Comparison of ENCODE assay signal across 34 cellular contexts in the genomic region with DNA sequence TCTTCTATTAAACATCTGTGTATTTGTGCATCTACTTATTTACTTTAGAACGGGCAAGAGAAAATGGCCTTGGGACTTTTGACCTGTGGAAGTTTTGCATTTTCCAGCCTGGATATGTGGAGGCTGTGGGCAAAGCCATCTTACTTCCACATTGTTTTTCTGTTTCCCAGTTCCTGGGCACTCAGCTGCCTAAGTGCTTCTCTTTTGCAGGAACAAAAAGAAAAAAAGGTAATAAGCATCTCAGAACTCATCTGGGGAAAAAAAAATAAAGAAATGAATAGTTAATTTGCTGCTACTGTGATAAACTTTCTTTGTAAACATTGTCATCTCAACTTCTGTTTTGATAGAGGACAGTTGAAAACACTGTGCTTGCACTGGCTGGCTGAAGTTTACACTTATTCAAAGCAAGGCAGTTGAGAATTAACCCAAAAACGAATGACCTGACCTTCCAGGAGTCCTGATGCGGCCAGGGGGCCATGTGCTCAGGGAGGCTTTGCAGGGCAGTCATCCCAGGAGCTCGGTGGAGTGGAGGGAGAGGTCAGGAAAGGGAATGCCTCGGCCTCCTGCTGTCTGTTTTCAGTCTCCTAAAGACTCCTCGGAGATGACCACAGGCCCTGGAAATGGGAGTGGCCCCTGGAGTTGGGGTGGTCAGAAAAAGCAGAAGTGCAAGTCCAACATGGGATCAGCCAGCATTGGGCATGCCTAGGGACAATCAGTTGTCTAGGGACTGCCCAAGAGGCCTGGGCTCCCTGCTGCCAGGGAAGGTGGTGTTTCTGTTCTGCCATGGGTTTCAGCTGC.
A peak's percentile ranks its signal among the peaks of the same experiment; 100 is the strongest.
DNase-seq lines count a peak whose midpoint lies in the region; ATAC-seq, FAIRE-seq and TF ChIP-seq lines count a peak whose summit lies in the region.
"Had no signal": no experiment of that assay in that cellular context is flagged by ENCODE, and none has a peak within 500 bp of the region (broad histone marks: within the 10 kb centered on the region; RNA-seq: fewer than 3 reads in every experiment).

No MANE protein-coding gene starts in this region.

- peak overlapping the region; percentile 22 for H4K12ac ChIP-seq in trophoblast cell (ENCODE audit: low read depth, low read length)

- H2AK5ac ChIP-seq in trophoblast cell (ENCODE audit: low read length) = peak overlapping the region; percentile 28

- H3K27me3 ChIP-seq in H7 (ENCODE audit: control insufficient read depth, insufficient read depth, low read length) (no peaks in the 10 kb centered on the region), endothelial cell of umbilical vein (ENCODE audit: control insufficient read depth in 2 of 2, insufficient read depth in 2 of 2, low read length in 2 of 2) (no peaks in the 10 kb centered on the region), trophoblast cell (ENCODE audit: insufficient read depth, low read length) (no peaks in the 10 kb centered on the region)
- H3K27me3 ChIP-seq: BLaER1 treated with 17β-estradiol and CSF1 and Interleukin-3, amounts not matched to agents 10 nM and 100 nM; esophagus muscularis mucosa; left lung; Peyer's patch; spleen; transverse colon had no signal

- H3K4me1 Mint-ChIP-seq in naive thymus-derived CD8-positive, alpha-beta T cell = no peaks in the 10 kb centered on the region
- H3K4me1 Mint-ChIP-seq: activated naive CD4-positive, alpha-beta T cell treated with anti-CD3 and anti-CD28 coated beads, Interleukin-2, amount 10 ng/mL, durations not matched to agents 7 days and 5 days; naive B cell had no signal

- no peaks in the 10 kb centered on the region for H3K79me1 ChIP-seq in trophoblast cell (ENCODE audit: low read length)

- H3K27ac ChIP-seq in endothelial cell of umbilical vein (ENCODE audit: insufficient read depth, low read depth, low read length) = no peak overlapping the region
- no peak overlapping the region for H3K27ac ChIP-seq in trophoblast cell (ENCODE audit: low read depth, low read length)
- no peak overlapping the region for H3K27ac ChIP-seq in caudate nucleus (ENCODE audit: low read depth, low read length)
- H3K27ac ChIP-seq: BLaER1 treated with 17β-estradiol and CSF1 and Interleukin-3, amounts not matched to agents 10 nM and 100 nM; coronary artery; esophagus muscularis mucosa; left lung; parathyroid adenoma; Peyer's patch; transverse colon had no signal

- no peak overlapping the region for H3K23ac ChIP-seq in trophoblast cell (ENCODE audit: low read length)

- ATAC-seq in naive thymus-derived CD8-positive, alpha-beta T cell = no peak
- ATAC-seq: effector memory CD8-positive, alpha-beta T cell; left lung had no signal

- dilution Hi-C loops in endothelial cell of umbilical vein (cut with MboI; ENCODE audit: extremely low pct_ligation_motif_present, low sequenced_read_pairs) = no loop called here

- no peak overlapping the region for H3K14ac ChIP-seq in trophoblast cell (ENCODE audit: low read length)

- H3K79me2 ChIP-seq in endothelial cell of umbilical vein (ENCODE audit: control insufficient read depth, insufficient read depth, low read length) (peaks cover 93% of the 10 kb centered on the region), trophoblast cell (ENCODE audit: control insufficient read depth, insufficient read depth, low read length, poor library complexity) (peaks cover 7% of the 10 kb centered on the region)

- no CpG with 5 or more reads among the region's 6 CpGs for WGBS in trophoblast cell (ENCODE audit: extremely low coverage, insufficient coverage, insufficient read length)

- H2BK120ac ChIP-seq in trophoblast cell (ENCODE audit: insufficient read depth, low read length, poor library complexity) = no peak overlapping the region

- peaks cover 0 to 12% (median 6%) of the 10 kb centered on the region in 9 donors for H3K9me3 Mint-ChIP-seq in naive thymus-derived CD8-positive, alpha-beta T cell
- H3K9me3 Mint-ChIP-seq: effector memory CD8-positive, alpha-beta T cell had no signal

- H3K27ac Mint-ChIP-seq in naive thymus-derived CD8-positive, alpha-beta T cell = no peak overlapping the region
- H3K27ac Mint-ChIP-seq: activated naive CD4-positive, alpha-beta T cell treated with anti-CD3 and anti-CD28 coated beads, Interleukin-2, amount 10 ng/mL, durations not matched to agents 7 days and 5 days; effector memory CD8-positive, alpha-beta T cell had no signal

- H2AFZ ChIP-seq in endothelial cell of umbilical vein (ENCODE audit: low read depth, low read length) (no peak overlapping the region), trophoblast cell (ENCODE audit: insufficient read depth, low read length, poor library complexity) (no peak overlapping the region)
- H2AFZ ChIP-seq: parathyroid adenoma had no signal

- peak overlapping the region; percentile 42 for H4K8ac ChIP-seq in trophoblast cell (ENCODE audit: low read depth, low read length)

- POLR2A ChIA-PET in endothelial cell of umbilical vein (lab: Charles Lee) = no interaction called here
- POLR2A ChIA-PET in naive thymus-derived CD8-positive, alpha-beta T cell (lab: Charles Lee) = no interaction called here

- H3K4me1 ChIP-seq in endothelial cell of umbilical vein (ENCODE audit: control insufficient read depth, extremely low read depth, insufficient read depth, low read length) = no peaks in the 10 kb centered on the region
- H3K4me1 ChIP-seq in trophoblast cell (ENCODE audit: control insufficient read depth in 1 of 2, insufficient read depth in 2 of 2, low read length in 2 of 2) = peaks cover 4 to 14% of the 10 kb centered on the region in 2 experiments
- H3K4me1 ChIP-seq: left lung, parathyroid adenoma, Peyer's patch had no signal

- no peak overlapping the region for H2BK5ac ChIP-seq in trophoblast cell (ENCODE audit: low read depth, low read length, poor library complexity)

- peaks cover 3% of the 10 kb centered on the region for H3K36me3 ChIP-seq in H7 (replicated peaks; ENCODE audit: control insufficient read depth, insufficient read depth, low read length)
- H3K36me3 ChIP-seq in endothelial cell of umbilical vein (ENCODE audit: control insufficient read depth in 2 of 2, extremely low read depth in 1 of 2, insufficient read depth in 2 of 2, low read length in 2 of 2) = peaks cover 13 to 23% of the 10 kb centered on the region in 2 experiments
- H3K36me3 ChIP-seq in trophoblast cell (ENCODE audit: control insufficient read depth in 1 of 2, insufficient read depth in 2 of 2, low read length in 2 of 2) = peaks cover 13 to 14% of the 10 kb centered on the region in 2 experiments
- H3K36me3 ChIP-seq: left lung, Peyer's patch, spleen, transverse colon had no signal

- H3K27me3 Mint-ChIP-seq in naive thymus-derived CD8-positive, alpha-beta T cell = peaks cover 0 to 11% (median 4%) of the 10 kb centered on the region in 5 donors

- intact Hi-C loops in endothelial cell of umbilical vein (cut with micrococcal nuclease) = no loop called here

- no peaks in the 10 kb centered on the region for H4K20me1 ChIP-seq in endothelial cell of umbilical vein (replicated peaks; ENCODE audit: control insufficient read depth, extremely low read depth, insufficient read depth, low read length)

- peak; percentile 28 for DNase-seq in H7
- DNase-seq in OCI-M1 (lab: John Stamatoyannopoulos, UW) = peak; percentile 70
- no peak for DNase-seq in endothelial cell of umbilical vein (ENCODE audit: low read depth, low spot score)
- DNase-seq in trophoblast cell = no peak
- no peak for DNase-seq in caudate nucleus (lab: John Stamatoyannopoulos, UW)
- no peak for DNase-seq in HK-2 (ENCODE audit: unreplicated experiment)
- no peak for DNase-seq in iPS-NIHi11 (ENCODE audit: low spot score)
- DNase-seq in naive thymus-derived CD8-positive, alpha-beta T cell = no peak
- DNase-seq: activated CD4-positive, alpha-beta T cell treated with anti-CD3 and anti-CD28 coated beads, Interleukin-2, amount 50 U/mL, for 4 hours; activated CD4-positive, CD25-positive, alpha-beta regulatory T cell; activated naive CD4-positive, alpha-beta T cell treated with anti-CD3 and anti-CD28 coated beads, Interleukin-2, amount 10 ng/mL, durations not matched to agents 7 days and 5 days; amniotic stem cell; DMS79 treated with DMSO at 0.1 percent for 48 hours; effector memory CD8-positive, alpha-beta T cell; GF-D8; hippocampal formation; left lung; naive B cell; NCI-H1092 treated with DMSO at 0.1 percent for 48 hours; NCI-H187 treated with DMSO at 0.1 percent for 48 hours; NK-92 treated with Interleukin-12 subunit alpha and Interleukin-12 subunit beta, amount 100 ng/mL, for 24 hours; Peyer's patch; right cardiac atrium; SIG-M5; spleen; stimulated activated CD4-positive, alpha-beta T cell treated with anti-CD3 and anti-CD28 coated beads, Interleukin-2, amount 100 ng/mL, for 48 hours; transverse colon had no signal

- H3K4ac ChIP-seq in trophoblast cell (ENCODE audit: low read depth, low read length) = peak overlapping the region; percentile 50

- H3K4me2 ChIP-seq in endothelial cell of umbilical vein (ENCODE audit: insufficient read depth, low read length) (no peak overlapping the region), trophoblast cell (ENCODE audit: low read length) (no peak overlapping the region)

- no peak overlapping the region for H3K9ac ChIP-seq in endothelial cell of umbilical vein (replicated peaks; ENCODE audit: extremely low read depth, insufficient read depth, low read length)
- no peak overlapping the region for H3K9ac ChIP-seq in trophoblast cell (ENCODE audit: low read length)
- H3K9ac ChIP-seq: BLaER1 treated with 17β-estradiol and CSF1 and Interleukin-3, amounts not matched to agents 10 nM and 100 nM; parathyroid adenoma had no signal

- peak overlapping the region; percentile 46 for H3K18ac ChIP-seq in trophoblast cell (ENCODE audit: low read length)

- no peak overlapping the region for H2BK12ac ChIP-seq in trophoblast cell (ENCODE audit: low read length)

- no peak overlapping the region for H4K91ac ChIP-seq in trophoblast cell (ENCODE audit: low read depth, low read length)

- FAIRE-seq in endothelial cell of umbilical vein (lab: Jason Lieb, UNC) = peak; percentile 54
- FAIRE-seq: bronchial epithelial cell, frontal cortex, GM18507 had no signal

- no peak for TF ChIP-seq CTCF in endothelial cell of umbilical vein (IDR thresholded peaks at IDR 0.05; ENCODE audit: extremely low read depth in 1 of 2, insufficient read depth in 1 of 2, low read depth in 1 of 2, low read length in 2 of 2)

- peaks cover 0 to 3% (median 0%) of the 10 kb centered on the region in 3 donors for H3K36me3 Mint-ChIP-seq in naive thymus-derived CD8-positive, alpha-beta T cell
- H3K36me3 Mint-ChIP-seq: activated naive CD4-positive, alpha-beta T cell treated with anti-CD3 and anti-CD28 coated beads, Interleukin-2, amount 10 ng/mL, durations not matched to agents 7 days and 5 days had no signal

- no TSS peak for BruUV-seq in endothelial cell of umbilical vein (replicated peaks; lab: Mats Ljungman, UMichigan)

- H3K9me1 ChIP-seq in endothelial cell of umbilical vein (replicated peaks; ENCODE audit: control insufficient read depth, extremely low read depth, insufficient read depth, low read length) = no peaks in the 10 kb centered on the region

- CTCF ChIA-PET in endothelial cell of umbilical vein (lab: Charles Lee) = no interaction called here

- H3K4me3 ChIP-seq in H7 (ENCODE audit: insufficient read depth, low read depth, low read length) = no peak overlapping the region
- H3K4me3 ChIP-seq in endothelial cell of umbilical vein (replicated peaks in 1 of 3; ENCODE audit: insufficient read depth in 1 of 3, low read depth in 1 of 3, low read length in 3 of 3) = no peak overlapping the region
- H3K4me3 ChIP-seq in trophoblast cell (ENCODE audit: low read depth, low read length) = no peak overlapping the region
- H3K4me3 ChIP-seq: BLaER1 treated with 17β-estradiol and CSF1 and Interleukin-3, amounts not matched to agents 10 nM and 100 nM; coronary artery; esophagus muscularis mucosa; left lung; Peyer's patch; spleen; transverse colon had no signal

- TF ChIP-seq POLR2A in endothelial cell of umbilical vein (IDR thresholded peaks at IDR 0.05; ENCODE audit: low read depth, low read length) = no peak

- no peak overlapping the region for H3K4me3 Mint-ChIP-seq in naive thymus-derived CD8-positive, alpha-beta T cell
- H3K4me3 Mint-ChIP-seq: activated naive CD4-positive, alpha-beta T cell treated with anti-CD3 and anti-CD28 coated beads, Interleukin-2, amount 10 ng/mL, durations not matched to agents 7 days and 5 days; effector memory CD8-positive, alpha-beta T cell; naive B cell had no signal

- H3K9me3 ChIP-seq in endothelial cell of umbilical vein (replicated peaks; ENCODE audit: control insufficient read depth, insufficient read depth, low read length) (no peaks in the 10 kb centered on the region), trophoblast cell (ENCODE audit: insufficient read depth, low read depth, low read length) (peaks cover 2% of the 10 kb centered on the region)
- H3K9me3 ChIP-seq: esophagus muscularis mucosa, left lung, Peyer's patch, transverse colon had no signal

Comparison
In these comparisons a context has a peak if more than half of its experiments do, and no peak if none do; other contexts are left out.
1. DNase-seq: peak in H7 (single experiment) and OCI-M1 (single experiment); none in endothelial cell of umbilical vein (single experiment), trophoblast cell (0 of 2), caudate nucleus (0 of 61), HK-2 (single experiment), iPS-NIHi11 (single experiment) and naive thymus-derived CD8-positive, alpha-beta T cell (0 of 10).